1 cellular context compared by ENCODE assay signal in the genomic region with DNA sequence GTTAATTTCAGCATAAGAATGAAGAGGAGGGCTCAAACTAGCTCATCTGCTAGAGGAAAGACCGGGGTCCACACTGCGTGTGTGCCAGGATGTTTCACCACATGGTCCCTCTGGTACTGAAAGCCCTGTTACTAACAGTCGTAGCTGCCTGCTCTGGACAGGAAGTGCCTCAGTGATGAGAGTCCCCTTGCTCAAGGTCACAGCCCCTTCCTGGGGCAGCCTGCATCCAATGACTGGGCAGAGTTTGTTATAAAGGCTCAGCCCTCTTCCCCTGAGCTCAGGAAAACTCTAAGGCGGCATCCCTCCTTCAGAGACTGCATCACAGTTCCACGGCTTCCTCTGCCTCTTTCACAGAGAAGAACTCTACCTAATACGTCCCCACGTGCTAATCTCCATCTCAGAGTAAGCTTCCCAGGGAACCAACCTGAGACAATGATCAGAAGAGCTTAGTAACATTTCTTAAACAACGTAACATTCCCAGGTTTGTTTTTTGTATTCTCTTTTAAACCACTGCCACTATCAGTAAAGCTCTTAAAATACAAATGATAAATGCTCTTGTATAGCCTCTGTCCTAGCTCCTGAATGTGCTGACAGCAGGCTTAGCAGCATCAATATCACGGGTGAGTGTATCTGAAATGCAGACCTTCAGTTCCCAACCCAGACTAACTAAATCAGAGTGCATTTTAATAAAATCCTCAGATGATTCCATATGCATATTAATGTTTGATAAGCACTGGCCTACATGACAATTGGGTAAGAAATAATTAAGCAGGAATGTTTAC.
TF ChIP-seq lines count a peak whose summit lies in the region.

No MANE protein-coding gene starts in this region.

TF ChIP-seq in GM23338, 12 proteins besides CTCF, POLR2A, EP300 and RAD21:
- TF ChIP-seq, protein P1, sequence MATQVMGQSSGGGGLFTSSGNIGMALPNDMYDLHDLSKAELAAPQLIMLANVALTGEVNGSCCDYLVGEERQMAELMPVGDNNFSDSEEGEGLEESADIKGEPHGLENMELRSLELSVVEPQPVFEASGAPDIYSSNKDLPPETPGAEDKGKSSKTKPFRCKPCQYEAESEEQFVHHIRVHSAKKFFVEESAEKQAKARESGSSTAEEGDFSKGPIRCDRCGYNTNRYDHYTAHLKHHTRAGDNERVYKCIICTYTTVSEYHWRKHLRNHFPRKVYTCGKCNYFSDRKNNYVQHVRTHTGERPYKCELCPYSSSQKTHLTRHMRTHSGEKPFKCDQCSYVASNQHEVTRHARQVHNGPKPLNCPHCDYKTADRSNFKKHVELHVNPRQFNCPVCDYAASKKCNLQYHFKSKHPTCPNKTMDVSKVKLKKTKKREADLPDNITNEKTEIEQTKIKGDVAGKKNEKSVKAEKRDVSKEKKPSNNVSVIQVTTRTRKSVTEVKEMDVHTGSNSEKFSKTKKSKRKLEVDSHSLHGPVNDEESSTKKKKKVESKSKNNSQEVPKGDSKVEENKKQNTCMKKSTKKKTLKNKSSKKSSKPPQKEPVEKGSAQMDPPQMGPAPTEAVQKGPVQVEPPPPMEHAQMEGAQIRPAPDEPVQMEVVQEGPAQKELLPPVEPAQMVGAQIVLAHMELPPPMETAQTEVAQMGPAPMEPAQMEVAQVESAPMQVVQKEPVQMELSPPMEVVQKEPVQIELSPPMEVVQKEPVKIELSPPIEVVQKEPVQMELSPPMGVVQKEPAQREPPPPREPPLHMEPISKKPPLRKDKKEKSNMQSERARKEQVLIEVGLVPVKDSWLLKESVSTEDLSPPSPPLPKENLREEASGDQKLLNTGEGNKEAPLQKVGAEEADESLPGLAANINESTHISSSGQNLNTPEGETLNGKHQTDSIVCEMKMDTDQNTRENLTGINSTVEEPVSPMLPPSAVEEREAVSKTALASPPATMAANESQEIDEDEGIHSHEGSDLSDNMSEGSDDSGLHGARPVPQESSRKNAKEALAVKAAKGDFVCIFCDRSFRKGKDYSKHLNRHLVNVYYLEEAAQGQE (IDR thresholded peaks at IDR 0.05; ENCODE audit: unreplicated experiment) = no peak
- TF ChIP-seq CREB1 (CRISPR knock-in tag; IDR thresholded peaks at IDR 0.05; ENCODE audit: low read depth) = no peak
- TF ChIP-seq NANOG (IDR thresholded peaks at IDR 0.05; ENCODE audit: borderline replicate concordance) = no peak
- no peak for TF ChIP-seq EZH2phosphoT487 (IDR thresholded peaks at IDR 0.05; ENCODE audit: unreplicated experiment)
- TF ChIP-seq JUNB (IDR thresholded peaks at IDR 0.05; ENCODE audit: unreplicated experiment) = no peak
- TF ChIP-seq, protein P2, sequence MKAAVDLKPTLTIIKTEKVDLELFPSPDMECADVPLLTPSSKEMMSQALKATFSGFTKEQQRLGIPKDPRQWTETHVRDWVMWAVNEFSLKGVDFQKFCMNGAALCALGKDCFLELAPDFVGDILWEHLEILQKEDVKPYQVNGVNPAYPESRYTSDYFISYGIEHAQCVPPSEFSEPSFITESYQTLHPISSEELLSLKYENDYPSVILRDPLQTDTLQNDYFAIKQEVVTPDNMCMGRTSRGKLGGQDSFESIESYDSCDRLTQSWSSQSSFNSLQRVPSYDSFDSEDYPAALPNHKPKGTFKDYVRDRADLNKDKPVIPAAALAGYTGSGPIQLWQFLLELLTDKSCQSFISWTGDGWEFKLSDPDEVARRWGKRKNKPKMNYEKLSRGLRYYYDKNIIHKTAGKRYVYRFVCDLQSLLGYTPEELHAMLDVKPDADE (IDR thresholded peaks at IDR 0.05) = no peak
- TF ChIP-seq ZNF462 (CRISPR knock-in tag; IDR thresholded peaks at IDR 0.05) = no peak
- no peak for TF ChIP-seq STAT1 (IDR thresholded peaks at IDR 0.05; ENCODE audit: unreplicated experiment)
- TF ChIP-seq POLR2AphosphoS5 (IDR thresholded peaks at IDR 0.05; ENCODE audit: low read depth) = no peak
- no peak for TF ChIP-seq ZNF331 (CRISPR knock-in tag; IDR thresholded peaks at IDR 0.05; ENCODE audit: low read depth)
